3 cellular contexts compared by ENCODE assay signal in the genomic region with DNA sequence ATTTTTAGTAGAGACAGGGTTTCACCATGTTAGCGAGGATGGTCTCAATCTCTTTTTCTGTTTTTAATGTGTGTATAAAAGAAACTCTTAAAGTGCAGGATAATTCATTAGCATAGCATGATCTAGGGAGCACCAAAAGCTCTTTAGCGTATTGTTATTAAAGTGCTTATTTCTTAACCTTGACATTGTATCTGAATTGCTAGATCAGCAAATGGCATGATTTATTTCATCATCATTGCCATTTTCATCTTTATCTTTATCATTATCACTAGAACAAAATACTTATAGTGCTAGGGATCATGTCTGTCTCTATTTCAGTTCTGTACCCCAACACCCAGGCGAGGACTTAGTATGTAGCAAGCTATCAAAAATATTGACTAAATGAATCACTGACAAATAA.
TF ChIP-seq lines count a peak whose summit lies in the region.

No MANE protein-coding gene starts in this region.

TF ChIP-seq in HepG2, 621 proteins besides CTCF, POLR2A, EP300 and RAD21:
- TF ChIP-seq, protein P1, sequence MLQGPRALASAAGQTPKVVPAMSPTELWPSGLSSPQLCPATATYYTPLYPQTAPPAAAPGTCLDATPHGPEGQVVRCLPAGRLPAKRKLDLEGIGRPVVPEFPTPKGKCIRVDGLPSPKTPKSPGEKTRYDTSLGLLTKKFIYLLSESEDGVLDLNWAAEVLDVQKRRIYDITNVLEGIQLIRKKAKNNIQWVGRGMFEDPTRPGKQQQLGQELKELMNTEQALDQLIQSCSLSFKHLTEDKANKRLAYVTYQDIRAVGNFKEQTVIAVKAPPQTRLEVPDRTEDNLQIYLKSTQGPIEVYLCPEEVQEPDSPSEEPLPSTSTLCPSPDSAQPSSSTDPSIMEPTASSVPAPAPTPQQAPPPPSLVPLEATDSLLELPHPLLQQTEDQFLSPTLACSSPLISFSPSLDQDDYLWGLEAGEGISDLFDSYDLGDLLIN (CRISPR knock-in tag; IDR thresholded peaks at IDR 0.05; ENCODE audit: borderline replicate concordance): no peak
- TF ChIP-seq BHLHE40 (IDR thresholded peaks at IDR 0.05; ENCODE audit: low read length): no peak
- TF ChIP-seq MAFF (IDR thresholded peaks at IDR 0.05; ENCODE audit: low read depth, low read length): peak; percentile 60
- TF ChIP-seq ZNF574 (CRISPR knock-in tag; IDR thresholded peaks at IDR 0.05): no peak
- no peak for TF ChIP-seq ZNF382 (CRISPR knock-in tag; IDR thresholded peaks at IDR 0.05; ENCODE audit: borderline replicate concordance)
- TF ChIP-seq MAFK (conservative IDR thresholded peaks at IDR 0.05 in 1 of 2, IDR thresholded peaks at IDR 0.05 in 1 of 2; ENCODE audit: low read length in 2 of 2): peak; percentile 55 to 78

TF ChIP-seq in A549, 52 proteins besides CTCF, POLR2A, EP300 and RAD21:
- TF ChIP-seq, protein P2, sequence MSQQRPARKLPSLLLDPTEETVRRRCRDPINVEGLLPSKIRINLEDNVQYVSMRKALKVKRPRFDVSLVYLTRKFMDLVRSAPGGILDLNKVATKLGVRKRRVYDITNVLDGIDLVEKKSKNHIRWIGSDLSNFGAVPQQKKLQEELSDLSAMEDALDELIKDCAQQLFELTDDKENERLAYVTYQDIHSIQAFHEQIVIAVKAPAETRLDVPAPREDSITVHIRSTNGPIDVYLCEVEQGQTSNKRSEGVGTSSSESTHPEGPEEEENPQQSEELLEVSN (IDR thresholded peaks at IDR 0.05; ENCODE audit: borderline replicate concordance, low read depth): no peak
- peak; percentile 23 for TF ChIP-seq MAFK (IDR thresholded peaks at IDR 0.05; ENCODE audit: partially characterized antibody)

TF ChIP-seq in IMR-90, 13 proteins besides CTCF, POLR2A, EP300 and RAD21:
- TF ChIP-seq MAFK (IDR thresholded peaks at IDR 0.05; ENCODE audit: low read depth, low read length) (0 out of 2 replicates have a peak, but pooled peaks have one; percentile 16), FOS (IDR thresholded peaks at IDR 0.05; ENCODE audit: low read depth, low read length) (no peak), SMC3 (IDR thresholded peaks at IDR 0.05; ENCODE audit: low read depth, low read length) (no peak), BHLHE40 (IDR thresholded peaks at IDR 0.05; ENCODE audit: low read depth, low read length) (no peak), NFE2L2 (IDR thresholded peaks at IDR 0.05; ENCODE audit: low read depth, low read length) (no peak), USF2 (IDR thresholded peaks at IDR 0.05; ENCODE audit: low read depth, low read length) (no peak)
- TF ChIP-seq, protein P3, sequence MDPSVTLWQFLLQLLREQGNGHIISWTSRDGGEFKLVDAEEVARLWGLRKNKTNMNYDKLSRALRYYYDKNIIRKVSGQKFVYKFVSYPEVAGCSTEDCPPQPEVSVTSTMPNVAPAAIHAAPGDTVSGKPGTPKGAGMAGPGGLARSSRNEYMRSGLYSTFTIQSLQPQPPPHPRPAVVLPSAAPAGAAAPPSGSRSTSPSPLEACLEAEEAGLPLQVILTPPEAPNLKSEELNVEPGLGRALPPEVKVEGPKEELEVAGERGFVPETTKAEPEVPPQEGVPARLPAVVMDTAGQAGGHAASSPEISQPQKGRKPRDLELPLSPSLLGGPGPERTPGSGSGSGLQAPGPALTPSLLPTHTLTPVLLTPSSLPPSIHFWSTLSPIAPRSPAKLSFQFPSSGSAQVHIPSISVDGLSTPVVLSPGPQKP (IDR thresholded peaks at IDR 0.05; ENCODE audit: borderline replicate concordance, low read depth, low read length): no peak
